In the genomic region with DNA sequence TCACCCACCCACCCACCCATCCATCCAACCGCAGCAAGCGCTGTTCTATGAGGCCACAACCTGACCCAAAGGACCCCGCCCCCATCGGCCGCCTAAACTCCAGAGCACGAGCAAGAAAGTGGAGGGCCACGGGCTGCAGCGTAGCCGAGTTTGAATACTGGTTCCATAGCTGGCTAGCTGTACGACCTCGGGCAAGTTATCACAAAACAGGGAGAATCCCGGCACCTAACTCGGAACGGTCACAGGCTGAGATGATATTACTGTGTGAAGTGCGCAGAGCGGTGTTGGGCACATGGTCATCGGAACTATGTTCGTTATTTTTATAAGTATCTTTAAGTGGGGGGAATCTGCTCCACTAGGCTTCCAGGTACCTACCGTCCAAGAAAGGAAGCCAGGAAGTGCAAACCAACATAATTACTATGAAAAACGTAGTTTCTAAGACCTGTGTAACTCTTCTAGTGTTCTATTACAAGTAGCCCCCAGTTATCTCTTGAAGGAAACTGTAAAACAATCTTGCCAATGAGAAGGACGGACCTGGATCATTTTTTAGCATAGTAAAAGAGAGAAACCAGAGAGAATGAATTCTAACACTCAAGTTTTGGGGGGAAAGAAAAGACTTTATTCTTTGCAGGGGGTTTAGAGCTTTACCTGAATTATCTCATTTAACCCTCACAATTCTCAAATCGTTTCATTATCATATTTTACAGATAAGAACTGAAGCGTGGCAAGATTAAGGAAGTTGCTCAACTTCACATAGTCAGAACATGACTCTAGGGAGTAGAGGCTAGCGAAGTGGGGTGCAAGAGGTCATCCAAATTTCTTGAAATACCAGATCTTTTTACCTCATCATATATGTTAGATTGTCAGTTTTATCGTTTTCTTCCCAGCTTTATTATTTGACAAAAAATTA, we compare ENCODE assay signal across 8 cellular contexts. TPM values are rescaled to one million over a fixed set of nuclear protein-coding genes. Genes with fewer than 3 reads are reported as not detected.
DNase-seq lines count a peak whose midpoint lies in the region; ATAC-seq and TF ChIP-seq lines count a peak whose summit lies in the region.

No MANE protein-coding gene starts in this region.

- H3K4me3 Mint-ChIP-seq in stimulated activated naive CD8-positive, alpha-beta T cell treated with anti-CD3 and anti-CD28 coated beads, Interleukin-15, Interleukin-2, amounts not matched to agents 100 ng/mL and 50 ng/mL, for 24 hours, result peak overlapping the region; percentile 93

- CTCF ChIA-PET in Panc1 (lab: Charles Lee), result no interaction called here

- DNase-seq in stimulated activated naive CD8-positive, alpha-beta T cell treated with anti-CD3 and anti-CD28 coated beads, Interleukin-15, Interleukin-2, amounts not matched to agents 100 U/mL and 50 U/mL, for 24 hours, result no peak
- DNase-seq in Panc1 (ENCODE audit: low read depth, low spot score), result no peak
- no peak for DNase-seq in effector memory CD4-positive, alpha-beta T cell

- H3K9me3 ChIP-seq in Panc1 (ENCODE audit: control insufficient read depth, insufficient read depth, low read depth, low read length) (no peaks in the 10 kb centered on the region), mononuclear cell (ENCODE audit: low read depth, low read length) (no peaks in the 10 kb centered on the region)
- H3K9me3 ChIP-seq in effector memory CD4-positive, alpha-beta T cell (ENCODE audit: control insufficient read depth, low read length), result no peaks in the 10 kb centered on the region

- intact Hi-C loops in Panc1 (cut with micrococcal nuclease; ENCODE audit: unreplicated experiment), result no loop called here

- H3K4me1 ChIP-seq in Panc1 (ENCODE audit: control insufficient read depth, insufficient read depth, low read length) (peaks cover 20% of the 10 kb centered on the region), mononuclear cell (ENCODE audit: insufficient read depth, low read length) (peaks cover 32% of the 10 kb centered on the region)
- H3K4me1 ChIP-seq in effector memory CD4-positive, alpha-beta T cell (ENCODE audit: control insufficient read depth, insufficient read depth, low read length, poor library complexity, severe bottlenecking), result peaks cover 5% of the 10 kb centered on the region

- H3K36me3 ChIP-seq in Panc1 (ENCODE audit: control insufficient read depth, insufficient read depth, low read length), result peaks cover 11% of the 10 kb centered on the region
- H3K36me3 ChIP-seq in effector memory CD4-positive, alpha-beta T cell (ENCODE audit: control insufficient read depth, insufficient read depth, low read length), result peaks cover 16% of the 10 kb centered on the region

- no peaks in the 10 kb centered on the region for H3K9me3 Mint-ChIP-seq in stimulated activated naive CD8-positive, alpha-beta T cell treated with anti-CD3 and anti-CD28 coated beads, Interleukin-15, Interleukin-2, amounts not matched to agents 100 ng/mL and 50 ng/mL, for 24 hours

- H3K4me1 Mint-ChIP-seq in stimulated activated naive CD8-positive, alpha-beta T cell treated with anti-CD3 and anti-CD28 coated beads, Interleukin-15, Interleukin-2, amounts not matched to agents 100 ng/mL and 50 ng/mL, for 24 hours (ENCODE audit: low read depth), result peaks cover 68% of the 10 kb centered on the region

- H3K4me3 ChIP-seq in Panc1 (ENCODE audit: low read depth in 2 of 2, low read length in 2 of 2) (peak overlapping the region; percentile 90 to 96), mononuclear cell (ENCODE audit: low read length) (peak overlapping the region; percentile 87)
- H3K4me3 ChIP-seq in effector memory CD4-positive, alpha-beta T cell (ENCODE audit: insufficient read depth, low read depth, low read length, poor library complexity, severe bottlenecking), result peak overlapping the region; percentile 98

- TSS peak; percentile 97 for BruUV-seq in Panc1 (replicated peaks; lab: Mats Ljungman, UMichigan)

- H3K27ac Mint-ChIP-seq in stimulated activated naive CD8-positive, alpha-beta T cell treated with anti-CD3 and anti-CD28 coated beads, Interleukin-15, Interleukin-2, amounts not matched to agents 100 ng/mL and 50 ng/mL, for 24 hours, result peak overlapping the region; percentile 95

- TF ChIP-seq CTCF in Panc1 (IDR thresholded peaks at IDR 0.05), result no peak

- POLR2A ChIA-PET in Panc1 (lab: Charles Lee), result interaction anchor here (1.7 kb wide), 1 partner anchor 13 kb away, joined by 3 read pairs; no protein-coding TSS in a partner anchor

- ATAC-seq in stimulated activated naive CD8-positive, alpha-beta T cell treated with anti-CD3 and anti-CD28 coated beads, Interleukin-15, Interleukin-2, amounts not matched to agents 100 U/mL and 50 U/mL, for 24 hours, result no peak
- ATAC-seq in HG03039 (IDR thresholded peaks at IDR 0.05; ENCODE audit: unreplicated experiment), result peak; percentile 34
- peak; percentile 75 for ATAC-seq in Panc1
- ATAC-seq in HG02623 (IDR thresholded peaks at IDR 0.05; ENCODE audit: unreplicated experiment), result no peak
- ATAC-seq in HG02798 (IDR thresholded peaks at IDR 0.05; ENCODE audit: poor library complexity, unreplicated experiment), result no peak

- H3K27me3 ChIP-seq in Panc1 (ENCODE audit: control insufficient read depth, insufficient read depth, low read length) (no peaks in the 10 kb centered on the region), mononuclear cell (ENCODE audit: insufficient read depth, low read length) (no peaks in the 10 kb centered on the region)
- H3K27me3 ChIP-seq in effector memory CD4-positive, alpha-beta T cell (replicated peaks; ENCODE audit: control insufficient read depth, insufficient read depth, low read length, poor library complexity, severe bottlenecking), result no peaks in the 10 kb centered on the region

- peak overlapping the region; percentile 95 for H3K27ac ChIP-seq in Panc1 (ENCODE audit: low read length)
- H3K27ac ChIP-seq in effector memory CD4-positive, alpha-beta T cell (ENCODE audit: insufficient read depth, low read length, poor library complexity, severe bottlenecking), result peak overlapping the region; percentile 95

- H3K27me3 Mint-ChIP-seq in stimulated activated naive CD8-positive, alpha-beta T cell treated with anti-CD3 and anti-CD28 coated beads, Interleukin-15, Interleukin-2, amounts not matched to agents 100 ng/mL and 50 ng/mL, for 24 hours, result no peaks in the 10 kb centered on the region

- in situ Hi-C loops in Panc1 (cut with HindIII; ENCODE audit: low pct_unique_long_range_greater_than_20kb, low sequenced_read_pairs), result no loop called here

- peaks cover 48% of the 10 kb centered on the region for H3K36me3 Mint-ChIP-seq in stimulated activated naive CD8-positive, alpha-beta T cell treated with anti-CD3 and anti-CD28 coated beads, Interleukin-15, Interleukin-2, amounts not matched to agents 100 ng/mL and 50 ng/mL, for 24 hours (ENCODE audit: low read depth)

RNA-seq across cellular contexts. Expression of a gene that starts 0.7 kb away (rescaled TPM):
- total RNA-seq in Panc1 (2021; ENCODE audit: unreplicated experiment) (30.0 TPM), mononuclear cell (5.5 TPM)
- polyA plus RNA-seq in Panc1 (2012; ENCODE audit: insufficient read length), result 20.6 TPM

RNA-seq across cellular contexts. Expression of a gene that starts 14.4 kb away (rescaled TPM):
- total RNA-seq in Panc1 (2021; ENCODE audit: unreplicated experiment), result 139 TPM
- 130 TPM for polyA plus RNA-seq in Panc1 (2012; ENCODE audit: insufficient read length)
- 49.2 TPM for total RNA-seq in mononuclear cell

RNA-seq across cellular contexts. Expression of a gene that starts 18.2 kb away (rescaled TPM):
- total RNA-seq in Panc1 (2021; ENCODE audit: unreplicated experiment) (0.39 TPM), mononuclear cell (not detected)
- not detected for polyA plus RNA-seq in Panc1 (2012; ENCODE audit: insufficient read length)

RNA-seq across cellular contexts. Expression of a gene that starts 49.6 kb away (rescaled TPM):
- total RNA-seq in Panc1 (2021; ENCODE audit: unreplicated experiment) (not detected), mononuclear cell (not detected)
- polyA plus RNA-seq in Panc1 (2012; ENCODE audit: insufficient read length), result not detected

RNA-seq across cellular contexts. Expression of a gene that starts 56.2 kb away (rescaled TPM):
- 1.2 TPM for total RNA-seq in Panc1 (2021; ENCODE audit: unreplicated experiment)
- not detected for polyA plus RNA-seq in Panc1 (2012; ENCODE audit: insufficient read length)
- not detected for total RNA-seq in mononuclear cell

Comparison
In these comparisons a context has a peak if more than half of its experiments do, and no peak if none do; other contexts are left out.
1. ATAC-seq: peak in HG03039 (single experiment) and Panc1 (single experiment); none in stimulated activated naive CD8-positive, alpha-beta T cell treated with anti-CD3 and anti-CD28 coated beads, Interleukin-15, Interleukin-2, amounts not matched to agents 100 U/mL and 50 U/mL, for 24 hours (single experiment), HG02623 (single experiment) and HG02798 (single experiment).
2. Peak in every context shown above with its lines, with median percentiles within 50 percentile points of each other: H3K4me3 ChIP-seq.